In the genomic region with DNA sequence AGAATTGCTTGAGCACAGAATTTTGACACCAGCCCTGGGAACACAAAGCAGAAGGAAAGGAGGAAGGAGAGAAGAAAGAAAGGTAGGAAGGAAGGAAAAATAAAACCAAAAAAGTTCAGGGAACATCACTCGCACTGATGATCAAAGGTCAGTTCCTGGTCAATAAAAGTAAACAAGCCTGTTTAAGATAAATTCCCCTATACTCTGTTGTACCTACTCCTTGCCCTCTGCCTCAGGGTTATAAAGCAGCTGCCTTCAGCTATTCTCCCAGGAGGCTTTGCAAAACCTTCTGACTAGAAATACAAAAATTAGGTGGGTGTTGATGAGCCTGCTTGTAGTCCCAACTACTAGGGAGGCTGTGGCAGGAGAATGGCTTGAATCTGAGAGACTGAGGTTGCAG, we compare ENCODE assay signal across 33 cellular contexts.
"Had no signal": no experiment of that assay in that cellular context is flagged by ENCODE, and none has a peak within 500 bp of the region (broad histone marks: within the 10 kb centered on the region; RNA-seq: fewer than 3 reads in every experiment).

No MANE protein-coding gene starts in this region.

- H3K9me3 ChIP-seq: ascending aorta, gastroesophageal sphincter, testis, uterus had no signal

- H2AFZ ChIP-seq: neural progenitor cell had no signal

- H3K4me3 ChIP-seq: ascending aorta, cardiac muscle cell, gastroesophageal sphincter, lung, neural progenitor cell, testis, uterus had no signal

- H3K9ac ChIP-seq: neural progenitor cell had no signal

- H3K4me1 ChIP-seq: ascending aorta, testis, uterus had no signal

- H3K27me3 ChIP-seq: ascending aorta, cardiac muscle cell, neural progenitor cell, testis, uterus had no signal

- H3K9me3 Mint-ChIP-seq: brain; effector memory CD8-positive, alpha-beta T cell; natural killer cell had no signal

- H3K36me3 ChIP-seq: ascending aorta, cardiac muscle cell, gastroesophageal sphincter, neural progenitor cell, uterus had no signal

- H3K4me3 Mint-ChIP-seq: activated naive CD4-positive, alpha-beta T cell treated with anti-CD3 and anti-CD28 coated beads, Interleukin-2, amount 10 ng/mL, durations not matched to agents 7 days and 5 days; activated naive CD8-positive, alpha-beta T cell treated with anti-CD3 and anti-CD28 coated beads, Interleukin-2, amount 10 ng/mL, durations not matched to agents 7 days and 5 days; activated T-helper 1 cell treated with anti-CD3 and anti-CD28 coated beads, Interleukin-12 subunit alpha, Interleukin-12 subunit beta, Interleukin-2, Interleukin-4 antibody, amounts not matched to agents 30 ng/mL and 10 ng/mL and 1 ng/mL, durations not matched to agents 14 hours and 24 hours and 36 hours; brain; effector memory CD8-positive, alpha-beta T cell; immature natural killer cell; natural killer cell; neural progenitor cell; T-helper 1 cell treated with Interleukin-12 subunit alpha and Interleukin-12 subunit beta and Interleukin-4 antibody, amounts not matched to agents 30 μg/mL and 1 μg/mL, for 36 hours had no signal

- DNase-seq: activated CD4-positive, alpha-beta T cell treated with anti-CD3 and anti-CD28 coated beads for 48 hours; activated CD4-positive, alpha-beta T cell treated with anti-CD3 and anti-CD28 coated beads, Interleukin-2, amount 50 U/mL, for 48 hours; activated CD8-positive, alpha-beta memory T cell treated with anti-CD3 and anti-CD28 coated beads for 24 hours; activated effector memory CD4-positive, alpha-beta T cell treated with anti-CD3 and anti-CD28 coated beads, Interleukin-2, amount 50 U/mL, for 16 hours; activated naive CD4-positive, alpha-beta T cell treated with anti-CD3 and anti-CD28 coated beads, Interleukin-2, amount 10 ng/mL, durations not matched to agents 7 days and 5 days; activated naive CD8-positive, alpha-beta T cell treated with anti-CD3 and anti-CD28 coated beads, Interleukin-2, amount 10 ng/mL, durations not matched to agents 7 days and 5 days; cortex of kidney; effector memory CD8-positive, alpha-beta T cell; hippocampal formation; immature natural killer cell; natural killer cell; occipital lobe; right cardiac atrium; stimulated activated CD4-positive, alpha-beta T cell treated with anti-CD3 and anti-CD28 coated beads, Interleukin-2, amount 100 ng/mL, for 48 hours; stimulated activated naive CD8-positive, alpha-beta T cell treated with anti-CD3 and anti-CD28 coated beads, Interleukin-15, Interleukin-2, amounts not matched to agents 100 U/mL and 50 U/mL, for 24 hours; SW 1271; T-helper 9 cell; testis; trophoblast cell; uterus; WERI-Rb-1 had no signal

- H3K36me3 Mint-ChIP-seq: brain, immature natural killer cell, natural killer cell had no signal

- FAIRE-seq: endothelial cell of umbilical vein, TTC549 had no signal

- H3K27ac Mint-ChIP-seq: activated naive CD4-positive, alpha-beta T cell treated with anti-CD3 and anti-CD28 coated beads, Interleukin-2, amount 10 ng/mL, durations not matched to agents 7 days and 5 days; activated naive CD8-positive, alpha-beta T cell treated with anti-CD3 and anti-CD28 coated beads, Interleukin-2, amount 10 ng/mL, durations not matched to agents 7 days and 5 days; activated T-helper 1 cell treated with anti-CD3 and anti-CD28 coated beads, Interleukin-12 subunit alpha, Interleukin-12 subunit beta, Interleukin-2, Interleukin-4 antibody, amounts not matched to agents 30 ng/mL and 10 ng/mL and 1 ng/mL, durations not matched to agents 14 hours and 24 hours and 36 hours; brain; effector memory CD8-positive, alpha-beta T cell; natural killer cell; neural progenitor cell; T-helper 1 cell treated with Interleukin-12 subunit alpha and Interleukin-12 subunit beta and Interleukin-4 antibody, amounts not matched to agents 30 μg/mL and 1 μg/mL, for 36 hours had no signal

- ATAC-seq: activated CD4-positive, CD25-positive, alpha-beta regulatory T cell treated with anti-CD3 and anti-CD28 coated beads, Interleukin-2, amount 50 U/mL, for 24 hours; effector memory CD8-positive, alpha-beta T cell; gastroesophageal sphincter; left lobe of liver; natural killer cell; right cardiac atrium; stimulated activated naive CD8-positive, alpha-beta T cell treated with anti-CD3 and anti-CD28 coated beads, Interleukin-15, Interleukin-2, amounts not matched to agents 100 U/mL and 50 U/mL, for 24 hours had no signal

- H3K27ac ChIP-seq: ascending aorta, cardiac muscle cell, gastroesophageal sphincter, testis, uterus, WERI-Rb-1 had no signal
